Comparison of ENCODE assay signal across 24 cellular contexts in genomic region chr15:89799925-89800500, GRCh38. TPM values are rescaled to one million over a fixed set of nuclear protein-coding genes. Genes with fewer than 3 reads are reported as not detected.
"Had no signal": no experiment of that assay in that cellular context is flagged by ENCODE, and none has a peak within 500 bp of the region (broad histone marks: within the 10 kb centered on the region; RNA-seq: fewer than 3 reads in every experiment).

No MANE protein-coding gene starts in this region.

- FAIRE-seq: islet of Langerhans, TTC549, urothelium cell line had no signal

- H2AFZ ChIP-seq: hepatocyte had no signal

- H3K36me3 Mint-ChIP-seq: activated naive CD8-positive, alpha-beta T cell treated with anti-CD3 and anti-CD28 coated beads for 36 hours; natural killer cell treated with Interleukin-12 subunit alpha and Interleukin-12 subunit beta and Interleukin-15 and Interleukin-18, amount 100 ng/mL, for 72 hours had no signal

- H3K4me1 Mint-ChIP-seq: activated naive CD8-positive, alpha-beta T cell treated with anti-CD3 and anti-CD28 coated beads for 36 hours had no signal

- H3K4me3 ChIP-seq: cardiac muscle cell, hepatocyte, lower lobe of right lung, prostate gland, right atrium auricular region, tibial nerve had no signal

- H3K27me3 ChIP-seq: cardiac muscle cell, hepatocyte, right atrium auricular region, tibial nerve had no signal

- H3K4me1 ChIP-seq: prostate gland, right atrium auricular region had no signal

- ATAC-seq: effector memory CD8-positive, alpha-beta T cell; left colon; lower lobe of right lung; natural killer cell treated with Interleukin-12 subunit alpha and Interleukin-12 subunit beta and Interleukin-15 and Interleukin-18, amount 100 ng/mL, for 72 hours had no signal

- H3K27ac Mint-ChIP-seq: activated naive CD8-positive, alpha-beta T cell treated with anti-CD3 and anti-CD28 coated beads for 36 hours; activated T-helper 1 cell treated with anti-CD3 and anti-CD28 coated beads, Interleukin-12 subunit alpha, Interleukin-12 subunit beta, Interleukin-2, Interleukin-4 antibody, amounts not matched to agents 30 ng/mL and 10 ng/mL and 1 ng/mL, durations not matched to agents 14 hours and 24 hours and 36 hours; effector memory CD8-positive, alpha-beta T cell; mesothelial cell of epicardium; natural killer cell treated with Interleukin-12 subunit alpha and Interleukin-12 subunit beta and Interleukin-15 and Interleukin-18, amount 100 ng/mL, for 72 hours; stimulated activated naive CD8-positive, alpha-beta T cell treated with anti-CD3 and anti-CD28 coated beads, Interleukin-15, Interleukin-2, amounts not matched to agents 100 ng/mL and 50 ng/mL, for 24 hours; T-helper 2 cell treated with Interferon-gamma antibody and Interleukin-4, amounts not matched to agents 5 μg/mL and 100 μg/mL, for 36 hours had no signal

- H3K27me3 Mint-ChIP-seq: stimulated activated naive CD8-positive, alpha-beta T cell treated with anti-CD3 and anti-CD28 coated beads, Interleukin-15, Interleukin-2, amounts not matched to agents 100 ng/mL and 50 ng/mL, for 24 hours had no signal

- H3K9me3 ChIP-seq: prostate gland, right atrium auricular region had no signal

- H3K9me3 Mint-ChIP-seq: activated T-helper 1 cell treated with anti-CD3 and anti-CD28 coated beads, Interleukin-12 subunit alpha, Interleukin-12 subunit beta, Interleukin-2, Interleukin-4 antibody, amounts not matched to agents 30 ng/mL and 10 ng/mL and 1 ng/mL, durations not matched to agents 14 hours and 24 hours and 36 hours; effector memory CD8-positive, alpha-beta T cell; natural killer cell treated with Interleukin-12 subunit alpha and Interleukin-12 subunit beta and Interleukin-15 and Interleukin-18, amount 100 ng/mL, for 72 hours; T-helper 2 cell treated with Interferon-gamma antibody and Interleukin-4, amounts not matched to agents 5 μg/mL and 100 μg/mL, for 36 hours had no signal

- H3K4me2 ChIP-seq: hepatocyte had no signal

- H3K79me2 ChIP-seq: hepatocyte had no signal

- H3K36me3 ChIP-seq: cardiac muscle cell, right atrium auricular region had no signal

- H3K27ac ChIP-seq: cardiac muscle cell, hepatocyte, lower lobe of right lung, right atrium auricular region, tibial nerve had no signal

- DNase-seq: activated CD4-positive, alpha-beta T cell treated with anti-CD3 and anti-CD28 coated beads, Interleukin-2, amount 50 U/mL, for 4 hours; activated gamma-delta T cell treated with Interleukin-2 at 50 U/mL for 16 hours; activated naive CD8-positive, alpha-beta T cell treated with anti-CD3 and anti-CD28 coated beads for 36 hours; amniotic stem cell; effector memory CD8-positive, alpha-beta T cell; foreskin fibroblast; left colon had no signal

- H3K4me3 Mint-ChIP-seq: activated naive CD8-positive, alpha-beta T cell treated with anti-CD3 and anti-CD28 coated beads for 36 hours; activated T-helper 1 cell treated with anti-CD3 and anti-CD28 coated beads, Interleukin-12 subunit alpha, Interleukin-12 subunit beta, Interleukin-2, Interleukin-4 antibody, amounts not matched to agents 30 ng/mL and 10 ng/mL and 1 ng/mL, durations not matched to agents 14 hours and 24 hours and 36 hours; effector memory CD8-positive, alpha-beta T cell; mesothelial cell of epicardium; natural killer cell treated with Interleukin-12 subunit alpha and Interleukin-12 subunit beta and Interleukin-15 and Interleukin-18, amount 100 ng/mL, for 72 hours; stimulated activated naive CD8-positive, alpha-beta T cell treated with anti-CD3 and anti-CD28 coated beads, Interleukin-15, Interleukin-2, amounts not matched to agents 100 ng/mL and 50 ng/mL, for 24 hours; T-helper 2 cell treated with Interferon-gamma antibody and Interleukin-4, amounts not matched to agents 5 μg/mL and 100 μg/mL, for 36 hours had no signal

RNA-seq across cellular contexts. Expression of gene MESP2, which starts 23.9 kb away (rescaled TPM):
- total RNA-seq: activated naive CD8-positive, alpha-beta T cell treated with anti-CD3 and anti-CD28 coated beads for 36 hours; dermis microvascular lymphatic vessel endothelial cell; glomerular endothelial cell; lower lobe of right lung; natural killer cell treated with Interleukin-12 subunit alpha and Interleukin-12 subunit beta and Interleukin-15 and Interleukin-18, amount 100 ng/mL, for 72 hours; right atrium auricular region; skeletal muscle tissue had no signal
- polyA plus RNA-seq: hepatocyte had no signal

RNA-seq across cellular contexts. Expression of gene MESP1, which starts 49.0 kb away (rescaled TPM):
- total RNA-seq: mesothelial cell of epicardium had no signal
